In the genomic region with DNA sequence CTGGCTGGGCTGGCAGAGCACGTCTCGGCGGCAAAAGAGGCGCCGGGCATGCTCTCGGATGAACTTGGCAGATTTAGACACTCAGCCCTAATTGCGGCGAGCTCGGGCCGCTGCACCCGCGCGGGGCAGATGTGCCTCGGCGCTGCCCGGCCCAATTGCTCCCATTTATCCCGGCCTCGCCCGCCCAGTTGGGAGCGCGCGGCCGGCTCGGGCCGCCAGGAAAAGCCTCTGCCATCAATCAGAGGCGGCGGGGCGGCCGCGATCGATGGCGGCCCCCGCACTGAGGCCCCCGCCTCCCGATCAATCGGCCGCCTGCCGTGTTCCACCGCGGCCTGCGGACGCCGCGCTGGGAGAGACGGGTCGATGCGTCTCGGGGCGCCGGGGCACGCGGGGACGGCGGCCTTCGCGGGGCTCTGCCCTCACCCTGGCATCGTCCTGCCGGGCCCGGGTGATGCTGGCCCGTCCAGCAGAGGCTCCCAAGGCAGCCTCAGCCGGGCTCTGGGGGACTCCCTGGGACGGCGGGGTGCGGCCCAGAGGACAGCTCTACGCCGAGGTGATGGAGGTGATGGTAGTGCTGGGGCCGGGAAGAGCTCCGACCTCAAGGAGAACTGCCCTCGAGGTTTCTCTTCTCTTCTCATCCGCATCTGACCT, we compare ENCODE assay signal across 19 cellular contexts.
DNase-seq lines count a peak whose midpoint lies in the region; ATAC-seq, FAIRE-seq and TF ChIP-seq lines count a peak whose summit lies in the region.
"Had no signal": no experiment of that assay in that cellular context is flagged by ENCODE, and none has a peak within 500 bp of the region (broad histone marks: within the 10 kb centered on the region; RNA-seq: fewer than 3 reads in every experiment).

No MANE protein-coding gene starts in this region.

- H3K79me2 ChIP-seq in H1 (ENCODE audit: control insufficient read depth in 1 of 2, insufficient read depth in 2 of 2, low read length in 2 of 2), result no peaks in the 10 kb centered on the region
- no peaks in the 10 kb centered on the region for H3K79me2 ChIP-seq in HepG2 (ENCODE audit: insufficient read depth, low read length)

- H4K20me1 ChIP-seq in H1 (replicated peaks in 1 of 2; ENCODE audit: control insufficient read depth in 1 of 2, insufficient read depth in 2 of 2, low read length in 2 of 2), result no peaks in the 10 kb centered on the region
- H4K20me1 ChIP-seq in HepG2 (ENCODE audit: insufficient read depth, low read length), result no peaks in the 10 kb centered on the region

- H3K27ac ChIP-seq in HUES6 (ENCODE audit: low read depth, low read length), result no peak overlapping the region
- H3K27ac ChIP-seq in H1 (ENCODE audit: low read depth, low read length), result no peak overlapping the region
- no peak overlapping the region for H3K27ac ChIP-seq in HepG2 (ENCODE audit: extremely low read length, insufficient read depth, low read length)
- H3K27ac ChIP-seq in stomach, result no peak overlapping the region
- H3K27ac ChIP-seq: Peyer's patch, right lobe of liver had no signal

- no peak overlapping the region for H2BK120ac ChIP-seq in H1 (replicated peaks; ENCODE audit: low read depth, low read length)

- ATAC-seq in HepG2, result peak; percentile 46; the same call in 2 of the 3 replicates
- no peak for ATAC-seq in HG02763 (IDR thresholded peaks at IDR 0.05; ENCODE audit: unreplicated experiment)
- ATAC-seq in HG03571 (IDR thresholded peaks at IDR 0.05; ENCODE audit: unreplicated experiment), result no peak
- ATAC-seq: activated CD8-positive, alpha-beta T cell treated with anti-CD3 and anti-CD28 coated beads, Interleukin-2, amount 10 ng/mL, durations not matched to agents 7 days and 5 days; effector memory CD8-positive, alpha-beta T cell; K562 had no signal

- POLR2A ChIA-PET in H1 (lab: Charles Lee; ENCODE audit: partially characterized antibody), result interaction anchor here (1.0 to 1.3 kb wide), 2 partner anchors 15 to 21 kb away, joined by 4 read pairs; no protein-coding TSS in a partner anchor
- POLR2A ChIA-PET in HepG2 (lab: Yijun Ruan, JAX), result no interaction called here

- H3K23me2 ChIP-seq in H1 (ENCODE audit: low read depth, low read length), result peaks cover 14% of the 10 kb centered on the region; the same call in 1 of the 2 replicates

- CTCF ChIA-PET in H1 (lab: Charles Lee; ENCODE audit: partially characterized antibody), result interaction anchor here (0.8 to 2.4 kb wide), 6 partner anchors 10 to 188 kb away, joined by 3 to 7 read pairs (median 4); no protein-coding TSS in a partner anchor
- CTCF ChIA-PET in HepG2 (lab: Yijun Ruan, JAX; ENCODE audit: low intra/inter-chr PET ratio, low total read pairs), result no interaction called here

- no peak for TF ChIP-seq CTCF in H1 (IDR thresholded peaks at IDR 0.05; ENCODE audit: control extremely low read depth in 1 of 3, insufficient read depth in 1 of 3, low read depth in 1 of 3, low read length in 3 of 3)
- TF ChIP-seq CTCF in HepG2 (CRISPR knock-in tag; IDR thresholded peaks at IDR 0.05), result no peak
- TF ChIP-seq CTCF in stomach (IDR thresholded peaks at IDR 0.05), result no peak

- intact Hi-C loops in HepG2 (cut with micrococcal nuclease; ENCODE audit: unreplicated experiment), result no loop called here
- intact Hi-C loops in stomach (cut with DNase I; ENCODE audit: low total_unique reads), result no loop called here

- H3K27me3 ChIP-seq in HUES6 (ENCODE audit: control insufficient read depth, insufficient read depth, low read length) (peaks cover 61% of the 10 kb centered on the region), H1 (replicated peaks in 1 of 4; ENCODE audit: control insufficient read depth in 3 of 4, extremely low read depth in 1 of 4, insufficient read depth in 3 of 4, low read length in 3 of 4) (peaks cover 13 to 35% (median 33%) of the 10 kb centered on the region in 4 experiments), HepG2 (ENCODE audit: control insufficient read depth in 1 of 2, insufficient read depth in 2 of 2, low read length in 2 of 2) (peaks cover 2 to 33% of the 10 kb centered on the region in 2 experiments; a peak in 4 of 5 replicates), stomach (peaks cover 12 to 44% (median 23%) of the 10 kb centered on the region in 3 donors)
- H3K27me3 ChIP-seq: BE2C had no signal

- TF ChIP-seq POLR2A in H1 (IDR thresholded peaks at IDR 0.05; ENCODE audit: control extremely low read depth in 1 of 2, low read depth in 2 of 2, low read length in 2 of 2), result no peak
- no peak for TF ChIP-seq POLR2A in HepG2 (IDR thresholded peaks at IDR 0.05; ENCODE audit: insufficient read depth in 1 of 2, low read depth in 2 of 2, low read length in 2 of 2)
- no peak for TF ChIP-seq POLR2A in stomach (IDR thresholded peaks at IDR 0.05)

- no peak overlapping the region for H3K4ac ChIP-seq in H1 (replicated peaks; ENCODE audit: insufficient read length, low read depth, low read length)

- no peaks in the 10 kb centered on the region for H3K79me1 ChIP-seq in H1 (ENCODE audit: low read depth, low read length)

- no TSS peak for BruUV-seq in HepG2 (replicated peaks; lab: Mats Ljungman, UMichigan)

- H2BK12ac ChIP-seq in H1 (ENCODE audit: low read depth, low read length), result no peak overlapping the region

- H3K4me3 ChIP-seq in HUES6 (ENCODE audit: low read depth, low read length) (peak overlapping the region; percentile 54), H1 (ENCODE audit: extremely low read depth in 1 of 4, insufficient read depth in 2 of 4, low read depth in 3 of 4, low read length in 4 of 4) (peak overlapping the region; percentile 36 to 65 (median 53)), HepG2 (replicated peaks in 1 of 3; ENCODE audit: insufficient read depth in 1 of 3, low read depth in 2 of 3, low read length in 3 of 3) (no peak overlapping the region), stomach (peak overlapping the region; percentile 8 to 29 (median 18))
- H3K4me3 ChIP-seq: K562 had no signal

- FAIRE-seq in H1 (lab: Jason Lieb, UNC) (no peak), HepG2 (lab: Jason Lieb, UNC) (no peak)
- FAIRE-seq: GM18507, K562 had no signal

- H4K91ac ChIP-seq in H1 (replicated peaks; ENCODE audit: insufficient read length, low read length), result peak overlapping the region; percentile 25

- no peaks in the 10 kb centered on the region for H3K9me3 ChIP-seq in HUES6 (ENCODE audit: control insufficient read depth, insufficient read depth, low read depth, low read length)
- no peaks in the 10 kb centered on the region for H3K9me3 ChIP-seq in H1 (ENCODE audit: insufficient read depth in 2 of 2, low read depth in 1 of 2, low read length in 1 of 2)
- H3K9me3 ChIP-seq in HepG2 (ENCODE audit: low read length), result no peaks in the 10 kb centered on the region
- peaks cover 0 to 13% (median 0%) of the 10 kb centered on the region in 4 donors for H3K9me3 ChIP-seq in stomach
- H3K9me3 ChIP-seq: BE2C, Peyer's patch, right lobe of liver had no signal

- no peak overlapping the region for H2BK20ac ChIP-seq in H1 (ENCODE audit: low read length)

- in situ Hi-C loops in HepG2 (cut with HindIII; ENCODE audit: extremely low pct_ligation_motif_present, low pct_unique_long_range_greater_than_20kb), result no loop called here

- 7% methylated on average over 22 of the region's 70 CpGs; no CpG with 5 or more reads in 1 of the 2 experiments for WGBS in H1 (ENCODE audit: extremely low coverage in 1 of 2, insufficient coverage in 1 of 2, insufficient read length in 1 of 2, insufficient replicate concordance in 2 of 2, low coverage in 1 of 2, low lambda C conversion rate in 2 of 2, missing lambda C conversion rate in 1 of 2), 2 experiments
- WGBS in HepG2 (ENCODE audit: low lambda C conversion rate), result 39% methylated on average over 4 of the region's 70 CpGs
- 4 to 13% (median 7%) methylated on average over 11 to 70 of the region's 70 CpGs for WGBS in stomach, 5 donors

- no peak overlapping the region for H3K14ac ChIP-seq in H1 (ENCODE audit: insufficient read length)

- no peak for TF ChIP-seq EP300 in H1 (IDR thresholded peaks at IDR 0.05; ENCODE audit: borderline replicate concordance in 1 of 2, low read depth in 2 of 2, low read length in 2 of 2)
- no peak for TF ChIP-seq EP300 in HepG2 (IDR thresholded peaks at IDR 0.05; ENCODE audit: low read depth in 2 of 2, low read length in 2 of 2)
- no peak for TF ChIP-seq EP300 in HepG2 (CRISPR knock-in tag; IDR thresholded peaks at IDR 0.05; ENCODE audit: borderline replicate concordance)
- no peak for TF ChIP-seq EP300 in stomach (IDR thresholded peaks at IDR 0.05)

- H3K56ac ChIP-seq in H1 (replicated peaks; ENCODE audit: insufficient read length, low read depth, low read length), result no peak overlapping the region

- H4K5ac ChIP-seq in H1 (ENCODE audit: insufficient read length, low read depth, low read length), result no peak overlapping the region

- H2AK5ac ChIP-seq in H1 (ENCODE audit: low read depth, low read length), result no peak overlapping the region

- peak overlapping the region; percentile 80 for H2AFZ ChIP-seq in H1 (ENCODE audit: low read length)
- H2AFZ ChIP-seq in HepG2 (ENCODE audit: low read length), result no peak overlapping the region

- DNase-seq in H1 (ENCODE audit: low read depth in 1 of 2, low spot score in 2 of 2) (peak in 1 of 2 experiments; percentile 66), HepG2 (ENCODE audit: low spot score) (no peak), stomach (no peak)
- no peak for DNase-seq in activated naive CD4-positive, alpha-beta T cell treated with Interleukin-2 at 50 U/mL for 16 hours
- DNase-seq: activated CD8-positive, alpha-beta T cell treated with anti-CD3 and anti-CD28 coated beads, Interleukin-2, amount 10 ng/mL, durations not matched to agents 7 days and 5 days; BE2C; central memory CD4-positive, alpha-beta T cell; effector memory CD8-positive, alpha-beta T cell; immature natural killer cell; NCI-H1048; NCI-H774; Peyer's patch; right lobe of liver; stimulated activated CD4-positive, alpha-beta T cell treated with anti-CD3 and anti-CD28 coated beads, Interleukin-2, amount 100 ng/mL, for 24 hours had no signal

- H3K4me2 ChIP-seq in H1 (ENCODE audit: insufficient read depth in 1 of 2, low read depth in 2 of 2, low read length in 2 of 2) (peak overlapping the region; percentile 74 to 77), HepG2 (ENCODE audit: low read depth, low read length) (no peak overlapping the region)

- H3K18ac ChIP-seq in H1 (ENCODE audit: extremely low read depth, low read length), result peak overlapping the region; percentile 42; the same call in 1 of the 2 replicates

- H3K36me3 ChIP-seq in HUES6 (ENCODE audit: control insufficient read depth, insufficient read depth, low read length) (no peaks in the 10 kb centered on the region), H1 (ENCODE audit: control insufficient read depth in 2 of 4, insufficient read depth in 4 of 4, low read length in 3 of 4) (no peaks in the 10 kb centered on the region), HepG2 (replicated peaks in 1 of 2; ENCODE audit: control insufficient read depth in 1 of 2, insufficient read depth in 2 of 2, low read length in 2 of 2) (no peaks in the 10 kb centered on the region), stomach (no peaks in the 10 kb centered on the region)
- H3K36me3 ChIP-seq: BE2C, Peyer's patch, right lobe of liver had no signal

- no peak overlapping the region for H2BK15ac ChIP-seq in H1 (ENCODE audit: low read length)

- no peak overlapping the region; the same call in 1 of the 2 replicates for H2BK5ac ChIP-seq in H1 (ENCODE audit: low read depth, low read length)

- TF ChIP-seq RAD21 in H1 (IDR thresholded peaks at IDR 0.05 in 1 of 2, conservative IDR thresholded peaks at IDR 0.05 in 1 of 2; ENCODE audit: low read depth in 2 of 2, low read length in 2 of 2) (no peak), HepG2 (CRISPR knock-in tag; IDR thresholded peaks at IDR 0.05) (no peak)

- no peak overlapping the region for H3K9ac ChIP-seq in HUES6 (ENCODE audit: low read length)
- no peak overlapping the region for H3K9ac ChIP-seq in H1 (replicated peaks in 1 of 4; ENCODE audit: extremely low read depth in 1 of 4, low read depth in 3 of 4, low read length in 3 of 4)
- no peak overlapping the region for H3K9ac ChIP-seq in HepG2 (ENCODE audit: insufficient read depth, low read depth, low read length)

- H3K23ac ChIP-seq in H1 (ENCODE audit: insufficient read length), result no peak overlapping the region

- H4K8ac ChIP-seq in H1 (ENCODE audit: extremely low read depth, insufficient read depth, low read length), result no peak overlapping the region

- peaks cover 4% of the 10 kb centered on the region; the same call in 1 of the 2 replicates for H3K4me1 ChIP-seq in HUES6 (ENCODE audit: control insufficient read depth, insufficient read depth, low read length)
- H3K4me1 ChIP-seq in H1 (replicated peaks in 1 of 4; ENCODE audit: control insufficient read depth in 3 of 4, insufficient read depth in 4 of 4, low read length in 3 of 4), result peaks cover 0 to 3% (median 1%) of the 10 kb centered on the region in 4 experiments; a peak in 2 of 7 replicates
- no peaks in the 10 kb centered on the region for H3K4me1 ChIP-seq in HepG2 (ENCODE audit: insufficient read depth, low read length)
- peaks cover 0 to 12% (median 4%) of the 10 kb centered on the region in 4 donors for H3K4me1 ChIP-seq in stomach
- H3K4me1 ChIP-seq: BE2C, Peyer's patch had no signal

Comparison
In these comparisons a context has a peak if more than half of its experiments do, and no peak if none do; other contexts are left out.
1. H3K4me3 ChIP-seq: peak in HUES6 (single experiment), H1 (4 of 4) and stomach (4 of 4); none in HepG2 (0 of 3).